Comparison of ENCODE assay signal across 1 cellular context in genomic region chr3:48408823-48409281, GRCh38.
TF ChIP-seq lines count a peak whose summit lies in the region.

No MANE protein-coding gene starts in this region.

TF ChIP-seq in GM12878, 131 proteins besides CTCF, POLR2A, EP300 and RAD21:
- TF ChIP-seq RAD51 (IDR thresholded peaks at IDR 0.05) (no peak), MEF2A (IDR thresholded peaks at IDR 0.05; ENCODE audit: insufficient read depth, low read depth, low read length) (no peak), NR2C1 (IDR thresholded peaks at IDR 0.05) (no peak), CBX5 (IDR thresholded peaks at IDR 0.05; ENCODE audit: low read depth) (no peak)
- TF ChIP-seq, protein P1, sequence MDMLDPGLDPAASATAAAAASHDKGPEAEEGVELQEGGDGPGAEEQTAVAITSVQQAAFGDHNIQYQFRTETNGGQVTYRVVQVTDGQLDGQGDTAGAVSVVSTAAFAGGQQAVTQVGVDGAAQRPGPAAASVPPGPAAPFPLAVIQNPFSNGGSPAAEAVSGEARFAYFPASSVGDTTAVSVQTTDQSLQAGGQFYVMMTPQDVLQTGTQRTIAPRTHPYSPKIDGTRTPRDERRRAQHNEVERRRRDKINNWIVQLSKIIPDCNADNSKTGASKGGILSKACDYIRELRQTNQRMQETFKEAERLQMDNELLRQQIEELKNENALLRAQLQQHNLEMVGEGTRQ (IDR thresholded peaks at IDR 0.05; ENCODE audit: borderline replicate concordance, low read depth, low read length), result no peak
- TF ChIP-seq, protein P2, sequence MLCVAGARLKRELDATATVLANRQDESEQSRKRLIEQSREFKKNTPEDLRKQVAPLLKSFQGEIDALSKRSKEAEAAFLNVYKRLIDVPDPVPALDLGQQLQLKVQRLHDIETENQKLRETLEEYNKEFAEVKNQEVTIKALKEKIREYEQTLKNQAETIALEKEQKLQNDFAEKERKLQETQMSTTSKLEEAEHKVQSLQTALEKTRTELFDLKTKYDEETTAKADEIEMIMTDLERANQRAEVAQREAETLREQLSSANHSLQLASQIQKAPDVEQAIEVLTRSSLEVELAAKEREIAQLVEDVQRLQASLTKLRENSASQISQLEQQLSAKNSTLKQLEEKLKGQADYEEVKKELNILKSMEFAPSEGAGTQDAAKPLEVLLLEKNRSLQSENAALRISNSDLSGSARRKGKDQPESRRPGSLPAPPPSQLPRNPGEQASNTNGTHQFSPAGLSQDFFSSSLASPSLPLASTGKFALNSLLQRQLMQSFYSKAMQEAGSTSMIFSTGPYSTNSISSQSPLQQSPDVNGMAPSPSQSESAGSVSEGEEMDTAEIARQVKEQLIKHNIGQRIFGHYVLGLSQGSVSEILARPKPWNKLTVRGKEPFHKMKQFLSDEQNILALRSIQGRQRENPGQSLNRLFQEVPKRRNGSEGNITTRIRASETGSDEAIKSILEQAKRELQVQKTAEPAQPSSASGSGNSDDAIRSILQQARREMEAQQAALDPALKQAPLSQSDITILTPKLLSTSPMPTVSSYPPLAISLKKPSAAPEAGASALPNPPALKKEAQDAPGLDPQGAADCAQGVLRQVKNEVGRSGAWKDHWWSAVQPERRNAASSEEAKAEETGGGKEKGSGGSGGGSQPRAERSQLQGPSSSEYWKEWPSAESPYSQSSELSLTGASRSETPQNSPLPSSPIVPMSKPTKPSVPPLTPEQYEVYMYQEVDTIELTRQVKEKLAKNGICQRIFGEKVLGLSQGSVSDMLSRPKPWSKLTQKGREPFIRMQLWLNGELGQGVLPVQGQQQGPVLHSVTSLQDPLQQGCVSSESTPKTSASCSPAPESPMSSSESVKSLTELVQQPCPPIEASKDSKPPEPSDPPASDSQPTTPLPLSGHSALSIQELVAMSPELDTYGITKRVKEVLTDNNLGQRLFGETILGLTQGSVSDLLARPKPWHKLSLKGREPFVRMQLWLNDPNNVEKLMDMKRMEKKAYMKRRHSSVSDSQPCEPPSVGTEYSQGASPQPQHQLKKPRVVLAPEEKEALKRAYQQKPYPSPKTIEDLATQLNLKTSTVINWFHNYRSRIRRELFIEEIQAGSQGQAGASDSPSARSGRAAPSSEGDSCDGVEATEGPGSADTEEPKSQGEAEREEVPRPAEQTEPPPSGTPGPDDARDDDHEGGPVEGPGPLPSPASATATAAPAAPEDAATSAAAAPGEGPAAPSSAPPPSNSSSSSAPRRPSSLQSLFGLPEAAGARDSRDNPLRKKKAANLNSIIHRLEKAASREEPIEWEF (IDR thresholded peaks at IDR 0.05; ENCODE audit: insufficient replicate concordance, low read depth, low read length), result no peak
